In the genomic region with DNA sequence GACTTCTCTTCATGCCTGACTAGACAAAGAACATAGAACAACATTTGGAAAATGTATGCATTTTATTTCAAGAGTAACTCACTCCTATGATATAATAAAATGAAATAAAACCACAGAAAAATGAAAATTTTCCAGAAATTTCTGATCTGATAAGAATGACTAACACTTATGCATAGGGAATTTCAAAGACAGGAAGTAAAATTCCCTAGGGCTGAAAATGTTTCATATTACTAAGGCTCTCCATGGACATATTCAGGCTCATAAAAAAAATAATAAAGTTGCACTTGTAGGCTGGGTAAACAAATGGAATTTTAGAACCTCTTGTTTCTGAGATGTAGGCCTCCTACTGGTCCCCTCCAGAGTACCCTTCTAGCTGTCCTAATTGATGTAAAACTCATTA, we compare ENCODE assay signal across 10 cellular contexts.
"Had no signal": no experiment of that assay in that cellular context is flagged by ENCODE, and none has a peak within 500 bp of the region (broad histone marks: within the 10 kb centered on the region; RNA-seq: fewer than 3 reads in every experiment).

No MANE protein-coding gene starts in this region.

- H2AFZ ChIP-seq: hepatocyte had no signal

- ATAC-seq: left lobe of liver; mucosa of descending colon; naive thymus-derived CD4-positive, alpha-beta T cell; stimulated activated effector memory CD8-positive, alpha-beta T cell treated with anti-CD3 and anti-CD28 coated beads, Interleukin-12 subunit alpha, Interleukin-12 subunit beta, amount 100 ng/mL, for 72 hours had no signal

- H3K36me3 ChIP-seq: ovary had no signal

- H3K4me2 ChIP-seq: hepatocyte had no signal

- H3K79me2 ChIP-seq: hepatocyte had no signal

- H3K27ac ChIP-seq: hepatocyte, ovary had no signal

- H3K4me3 ChIP-seq: hepatocyte, mucosa of descending colon, ovary had no signal

- H3K9me3 ChIP-seq: mucosa of descending colon, ovary had no signal

- DNase-seq: activated CD4-positive, alpha-beta T cell treated with anti-CD3 and anti-CD28 coated beads, Interleukin-2, amount 10 ng/mL, durations not matched to agents 7 days and 5 days; activated naive CD8-positive, alpha-beta T cell treated with anti-CD3 and anti-CD28 coated beads, Interleukin-2, amount 10 ng/mL, durations not matched to agents 7 days and 5 days; anterior cingulate cortex; effector CD4-positive, alpha-beta T cell; mucosa of descending colon; naive thymus-derived CD4-positive, alpha-beta T cell; ovary had no signal

- H3K27me3 ChIP-seq: hepatocyte, ovary had no signal
